Comparison of ENCODE assay signal across 1 cellular context in genomic region chr3:146594843-146595482, GRCh38.
TF ChIP-seq lines count a peak whose summit lies in the region.

No MANE protein-coding gene starts in this region.

TF ChIP-seq in GM12878, 131 proteins besides CTCF, POLR2A, EP300 and RAD21 (continued from another document):
- TF ChIP-seq, protein P1, sequence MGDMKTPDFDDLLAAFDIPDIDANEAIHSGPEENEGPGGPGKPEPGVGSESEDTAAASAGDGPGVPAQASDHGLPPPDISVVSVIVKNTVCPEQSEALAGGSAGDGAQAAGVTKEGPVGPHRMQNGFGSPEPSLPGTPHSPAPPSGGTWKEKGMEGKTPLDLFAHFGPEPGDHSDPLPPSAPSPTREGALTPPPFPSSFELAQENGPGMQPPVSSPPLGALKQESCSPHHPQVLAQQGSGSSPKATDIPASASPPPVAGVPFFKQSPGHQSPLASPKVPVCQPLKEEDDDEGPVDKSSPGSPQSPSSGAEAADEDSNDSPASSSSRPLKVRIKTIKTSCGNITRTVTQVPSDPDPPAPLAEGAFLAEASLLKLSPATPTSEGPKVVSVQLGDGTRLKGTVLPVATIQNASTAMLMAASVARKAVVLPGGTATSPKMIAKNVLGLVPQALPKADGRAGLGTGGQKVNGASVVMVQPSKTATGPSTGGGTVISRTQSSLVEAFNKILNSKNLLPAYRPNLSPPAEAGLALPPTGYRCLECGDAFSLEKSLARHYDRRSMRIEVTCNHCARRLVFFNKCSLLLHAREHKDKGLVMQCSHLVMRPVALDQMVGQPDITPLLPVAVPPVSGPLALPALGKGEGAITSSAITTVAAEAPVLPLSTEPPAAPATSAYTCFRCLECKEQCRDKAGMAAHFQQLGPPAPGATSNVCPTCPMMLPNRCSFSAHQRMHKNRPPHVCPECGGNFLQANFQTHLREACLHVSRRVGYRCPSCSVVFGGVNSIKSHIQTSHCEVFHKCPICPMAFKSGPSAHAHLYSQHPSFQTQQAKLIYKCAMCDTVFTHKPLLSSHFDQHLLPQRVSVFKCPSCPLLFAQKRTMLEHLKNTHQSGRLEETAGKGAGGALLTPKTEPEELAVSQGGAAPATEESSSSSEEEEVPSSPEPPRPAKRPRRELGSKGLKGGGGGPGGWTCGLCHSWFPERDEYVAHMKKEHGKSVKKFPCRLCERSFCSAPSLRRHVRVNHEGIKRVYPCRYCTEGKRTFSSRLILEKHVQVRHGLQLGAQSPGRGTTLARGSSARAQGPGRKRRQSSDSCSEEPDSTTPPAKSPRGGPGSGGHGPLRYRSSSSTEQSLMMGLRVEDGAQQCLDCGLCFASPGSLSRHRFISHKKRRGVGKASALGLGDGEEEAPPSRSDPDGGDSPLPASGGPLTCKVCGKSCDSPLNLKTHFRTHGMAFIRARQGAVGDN (IDR thresholded peaks at IDR 0.05) = no peak
- TF ChIP-seq PML (IDR thresholded peaks at IDR 0.05; ENCODE audit: low read length) = no peak
- TF ChIP-seq BHLHE40 (IDR thresholded peaks at IDR 0.05; ENCODE audit: borderline replicate concordance in 1 of 2, low read depth in 2 of 2, low read length in 1 of 2) = no peak
- TF ChIP-seq HSF1 (IDR thresholded peaks at IDR 0.05; ENCODE audit: low read depth, low read length) = no peak
- no peak for TF ChIP-seq KLF5 (IDR thresholded peaks at IDR 0.05; ENCODE audit: partially characterized antibody)
- TF ChIP-seq CREB1 (IDR thresholded peaks at IDR 0.05; ENCODE audit: low read depth) = no peak
- no peak for TF ChIP-seq KDM1A (IDR thresholded peaks at IDR 0.05; ENCODE audit: borderline replicate concordance)
- TF ChIP-seq CHD4 (IDR thresholded peaks at IDR 0.05) = no peak
- TF ChIP-seq ZNF592 (IDR thresholded peaks at IDR 0.05) = no peak
- no peak for TF ChIP-seq SUPT20H (IDR thresholded peaks at IDR 0.05; ENCODE audit: borderline replicate concordance, control insufficient read depth, low read depth, low read length)
- no peak for TF ChIP-seq SP1 (IDR thresholded peaks at IDR 0.05; ENCODE audit: low read depth, low read length)
- TF ChIP-seq GABPA (IDR thresholded peaks at IDR 0.05; ENCODE audit: low read depth) = no peak
- no peak for TF ChIP-seq NFXL1 (IDR thresholded peaks at IDR 0.05; ENCODE audit: borderline replicate concordance)
